ENCODE assay signal across 1 cellular context in the genomic region with DNA sequence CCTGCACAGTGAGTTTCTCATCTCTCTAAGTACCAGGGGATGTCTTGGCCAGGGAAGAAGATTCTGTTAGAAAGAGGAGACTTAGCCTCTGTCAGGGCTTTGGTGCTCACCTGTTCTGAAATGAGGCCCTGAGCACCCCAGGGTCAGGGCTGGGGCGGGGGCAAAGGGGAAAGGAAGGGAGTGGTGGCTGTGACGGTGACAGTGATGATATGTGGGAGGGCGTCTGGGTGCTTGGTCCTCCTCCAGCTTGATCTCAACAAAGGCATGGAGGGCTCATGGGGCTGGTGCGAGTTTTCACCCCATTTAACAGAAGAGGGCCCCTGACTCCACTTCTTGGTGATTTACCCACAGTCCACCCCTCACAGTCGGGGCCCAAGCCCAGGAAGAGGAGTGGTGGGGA.
TF ChIP-seq lines count a peak whose summit lies in the region.

No MANE protein-coding gene starts in this region.

TF ChIP-seq in HCT116, 20 proteins besides CTCF, POLR2A, EP300 and RAD21:
- TF ChIP-seq, protein P1, sequence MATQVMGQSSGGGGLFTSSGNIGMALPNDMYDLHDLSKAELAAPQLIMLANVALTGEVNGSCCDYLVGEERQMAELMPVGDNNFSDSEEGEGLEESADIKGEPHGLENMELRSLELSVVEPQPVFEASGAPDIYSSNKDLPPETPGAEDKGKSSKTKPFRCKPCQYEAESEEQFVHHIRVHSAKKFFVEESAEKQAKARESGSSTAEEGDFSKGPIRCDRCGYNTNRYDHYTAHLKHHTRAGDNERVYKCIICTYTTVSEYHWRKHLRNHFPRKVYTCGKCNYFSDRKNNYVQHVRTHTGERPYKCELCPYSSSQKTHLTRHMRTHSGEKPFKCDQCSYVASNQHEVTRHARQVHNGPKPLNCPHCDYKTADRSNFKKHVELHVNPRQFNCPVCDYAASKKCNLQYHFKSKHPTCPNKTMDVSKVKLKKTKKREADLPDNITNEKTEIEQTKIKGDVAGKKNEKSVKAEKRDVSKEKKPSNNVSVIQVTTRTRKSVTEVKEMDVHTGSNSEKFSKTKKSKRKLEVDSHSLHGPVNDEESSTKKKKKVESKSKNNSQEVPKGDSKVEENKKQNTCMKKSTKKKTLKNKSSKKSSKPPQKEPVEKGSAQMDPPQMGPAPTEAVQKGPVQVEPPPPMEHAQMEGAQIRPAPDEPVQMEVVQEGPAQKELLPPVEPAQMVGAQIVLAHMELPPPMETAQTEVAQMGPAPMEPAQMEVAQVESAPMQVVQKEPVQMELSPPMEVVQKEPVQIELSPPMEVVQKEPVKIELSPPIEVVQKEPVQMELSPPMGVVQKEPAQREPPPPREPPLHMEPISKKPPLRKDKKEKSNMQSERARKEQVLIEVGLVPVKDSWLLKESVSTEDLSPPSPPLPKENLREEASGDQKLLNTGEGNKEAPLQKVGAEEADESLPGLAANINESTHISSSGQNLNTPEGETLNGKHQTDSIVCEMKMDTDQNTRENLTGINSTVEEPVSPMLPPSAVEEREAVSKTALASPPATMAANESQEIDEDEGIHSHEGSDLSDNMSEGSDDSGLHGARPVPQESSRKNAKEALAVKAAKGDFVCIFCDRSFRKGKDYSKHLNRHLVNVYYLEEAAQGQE (IDR thresholded peaks at IDR 0.05; ENCODE audit: low read depth), result no peak
- TF ChIP-seq, protein P2, sequence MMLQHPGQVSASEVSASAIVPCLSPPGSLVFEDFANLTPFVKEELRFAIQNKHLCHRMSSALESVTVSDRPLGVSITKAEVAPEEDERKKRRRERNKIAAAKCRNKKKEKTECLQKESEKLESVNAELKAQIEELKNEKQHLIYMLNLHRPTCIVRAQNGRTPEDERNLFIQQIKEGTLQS (IDR thresholded peaks at IDR 0.05), result no peak
- TF ChIP-seq, protein P3, sequence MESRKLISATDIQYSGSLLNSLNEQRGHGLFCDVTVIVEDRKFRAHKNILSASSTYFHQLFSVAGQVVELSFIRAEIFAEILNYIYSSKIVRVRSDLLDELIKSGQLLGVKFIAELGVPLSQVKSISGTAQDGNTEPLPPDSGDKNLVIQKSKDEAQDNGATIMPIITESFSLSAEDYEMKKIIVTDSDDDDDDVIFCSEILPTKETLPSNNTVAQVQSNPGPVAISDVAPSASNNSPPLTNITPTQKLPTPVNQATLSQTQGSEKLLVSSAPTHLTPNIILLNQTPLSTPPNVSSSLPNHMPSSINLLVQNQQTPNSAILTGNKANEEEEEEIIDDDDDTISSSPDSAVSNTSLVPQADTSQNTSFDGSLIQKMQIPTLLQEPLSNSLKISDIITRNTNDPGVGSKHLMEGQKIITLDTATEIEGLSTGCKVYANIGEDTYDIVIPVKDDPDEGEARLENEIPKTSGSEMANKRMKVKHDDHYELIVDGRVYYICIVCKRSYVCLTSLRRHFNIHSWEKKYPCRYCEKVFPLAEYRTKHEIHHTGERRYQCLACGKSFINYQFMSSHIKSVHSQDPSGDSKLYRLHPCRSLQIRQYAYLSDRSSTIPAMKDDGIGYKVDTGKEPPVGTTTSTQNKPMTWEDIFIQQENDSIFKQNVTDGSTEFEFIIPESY (IDR thresholded peaks at IDR 0.05; ENCODE audit: extremely low read depth, insufficient replicate concordance, low read length), result no peak
- TF ChIP-seq SP1 (IDR thresholded peaks at IDR 0.05; ENCODE audit: low read depth), result no peak
- no peak for TF ChIP-seq POLR2AphosphoS5 (IDR thresholded peaks at IDR 0.05; ENCODE audit: low read depth, low read length)
- no peak for TF ChIP-seq EGR1 (IDR thresholded peaks at IDR 0.05; ENCODE audit: low read depth)
- no peak for TF ChIP-seq CBX3 (IDR thresholded peaks at IDR 0.05; ENCODE audit: low read depth)
- no peak for TF ChIP-seq ELF1 (IDR thresholded peaks at IDR 0.05; ENCODE audit: borderline replicate concordance, low read depth)
- TF ChIP-seq SIN3A (IDR thresholded peaks at IDR 0.05; ENCODE audit: low read depth), result no peak
- TF ChIP-seq SRF (IDR thresholded peaks at IDR 0.05; ENCODE audit: low read depth), result no peak
